2 cellular contexts compared by ENCODE assay signal in genomic region chr16:24936151-24936550, GRCh38.
TF ChIP-seq lines count a peak whose summit lies in the region.

No MANE protein-coding gene starts in this region.

TF ChIP-seq in IMR-90, 13 proteins besides CTCF, POLR2A, EP300 and RAD21 (continued from another document):
- TF ChIP-seq RFX5 (IDR thresholded peaks at IDR 0.05; ENCODE audit: low read depth, low read length), result no peak
- no peak for TF ChIP-seq CEBPB (IDR thresholded peaks at IDR 0.05; ENCODE audit: low read depth, low read length)
- TF ChIP-seq MXI1 (IDR thresholded peaks at IDR 0.05; ENCODE audit: borderline replicate concordance, low read depth, low read length), result no peak
- TF ChIP-seq SMC3 (IDR thresholded peaks at IDR 0.05; ENCODE audit: low read depth, low read length), result no peak
- TF ChIP-seq FOS (IDR thresholded peaks at IDR 0.05; ENCODE audit: low read depth, low read length), result no peak
- TF ChIP-seq ELK1 (IDR thresholded peaks at IDR 0.05; ENCODE audit: borderline replicate concordance, low read depth, low read length), result no peak
- no peak for TF ChIP-seq NFE2L2 (IDR thresholded peaks at IDR 0.05; ENCODE audit: low read depth, low read length)
- TF ChIP-seq MAFK (IDR thresholded peaks at IDR 0.05; ENCODE audit: low read depth, low read length), result no peak
- no peak for TF ChIP-seq BHLHE40 (IDR thresholded peaks at IDR 0.05; ENCODE audit: low read depth, low read length)
- TF ChIP-seq MAZ (IDR thresholded peaks at IDR 0.05; ENCODE audit: borderline replicate concordance, low read depth, low read length), result no peak
- no peak for TF ChIP-seq USF2 (IDR thresholded peaks at IDR 0.05; ENCODE audit: low read depth, low read length)
- no peak for TF ChIP-seq RCOR1 (IDR thresholded peaks at IDR 0.05; ENCODE audit: insufficient replicate concordance, low read length)

TF ChIP-seq in endothelial cell of umbilical vein, 7 proteins besides CTCF, POLR2A, EP300 and RAD21:
- no peak for TF ChIP-seq EZH2 (IDR thresholded peaks at IDR 0.05; ENCODE audit: borderline replicate concordance, low read depth, low read length, severe bottlenecking)
- no peak for TF ChIP-seq FOS (IDR thresholded peaks at IDR 0.05; ENCODE audit: borderline replicate concordance, insufficient read depth, low read length)
